ENCODE assay signal across 1 cellular context in the genomic region with DNA sequence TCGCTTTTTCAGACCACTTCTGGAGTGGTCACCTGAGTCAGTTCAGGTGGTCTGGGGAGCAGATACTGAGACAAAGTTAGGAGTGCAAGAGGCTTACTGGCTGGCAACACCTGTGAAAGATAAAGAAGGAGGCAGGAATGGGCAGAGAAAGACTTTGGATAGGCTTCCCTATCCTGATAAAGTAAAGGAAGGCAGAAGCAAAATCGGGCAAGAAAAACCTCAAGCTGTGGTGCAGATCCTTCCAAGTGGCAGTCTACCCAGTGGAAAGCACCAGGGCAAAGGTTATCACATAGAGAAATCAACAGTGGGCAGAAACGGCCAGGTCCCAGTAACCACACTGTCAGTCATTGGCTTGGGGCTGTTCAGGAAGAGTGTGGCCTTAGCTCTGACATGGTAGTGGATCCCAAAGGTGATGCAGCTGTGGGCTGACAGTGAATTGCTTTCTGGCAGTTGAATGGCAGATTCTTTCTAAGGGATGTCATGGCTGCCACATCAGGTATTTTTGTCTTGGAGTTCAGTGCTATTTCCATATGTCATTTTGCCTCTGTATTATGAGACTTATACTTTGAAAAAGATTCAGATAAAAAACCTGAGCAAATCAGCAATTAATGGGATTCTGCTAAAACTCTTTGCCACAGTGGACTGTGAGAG.
TF ChIP-seq lines count a peak whose summit lies in the region.

No MANE protein-coding gene starts in this region.

TF ChIP-seq in IMR-90, 13 proteins besides CTCF, POLR2A, EP300 and RAD21:
- TF ChIP-seq, protein P1, sequence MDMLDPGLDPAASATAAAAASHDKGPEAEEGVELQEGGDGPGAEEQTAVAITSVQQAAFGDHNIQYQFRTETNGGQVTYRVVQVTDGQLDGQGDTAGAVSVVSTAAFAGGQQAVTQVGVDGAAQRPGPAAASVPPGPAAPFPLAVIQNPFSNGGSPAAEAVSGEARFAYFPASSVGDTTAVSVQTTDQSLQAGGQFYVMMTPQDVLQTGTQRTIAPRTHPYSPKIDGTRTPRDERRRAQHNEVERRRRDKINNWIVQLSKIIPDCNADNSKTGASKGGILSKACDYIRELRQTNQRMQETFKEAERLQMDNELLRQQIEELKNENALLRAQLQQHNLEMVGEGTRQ (IDR thresholded peaks at IDR 0.05; ENCODE audit: low read depth, low read length) = no peak
- TF ChIP-seq MXI1 (IDR thresholded peaks at IDR 0.05; ENCODE audit: borderline replicate concordance, low read depth, low read length) (no peak), RFX5 (IDR thresholded peaks at IDR 0.05; ENCODE audit: low read depth, low read length) (no peak), SMC3 (IDR thresholded peaks at IDR 0.05; ENCODE audit: low read depth, low read length) (no peak), CEBPB (IDR thresholded peaks at IDR 0.05; ENCODE audit: low read depth, low read length) (no peak)
TF ChIP-seq in IMR-90: peak in this region for 0.
